ENCODE assay signal across 1 cellular context in genomic region chr6:132005177-132005576, GRCh38.
TF ChIP-seq lines count a peak whose summit lies in the region.

No MANE protein-coding gene starts in this region.

TF ChIP-seq in WTC11, 78 proteins besides CTCF, POLR2A, EP300 and RAD21:
- TF ChIP-seq ELF4 (CRISPR knock-in tag; IDR thresholded peaks at IDR 0.05; ENCODE audit: low read depth) (no peak), E2F4 (CRISPR knock-in tag; IDR thresholded peaks at IDR 0.05; ENCODE audit: borderline replicate concordance, low read depth) (no peak), ZNF232 (CRISPR knock-in tag; IDR thresholded peaks at IDR 0.05) (no peak), JAZF1 (CRISPR knock-in tag; IDR thresholded peaks at IDR 0.05) (no peak), FOXJ3 (CRISPR knock-in tag; IDR thresholded peaks at IDR 0.05; ENCODE audit: borderline replicate concordance) (no peak), ZBTB21 (CRISPR knock-in tag; IDR thresholded peaks at IDR 0.05; ENCODE audit: borderline replicate concordance) (no peak), IRF2 (CRISPR knock-in tag; IDR thresholded peaks at IDR 0.05; ENCODE audit: borderline replicate concordance, low read depth) (no peak), NR2C2 (CRISPR knock-in tag; IDR thresholded peaks at IDR 0.05) (no peak), NFATC4 (CRISPR knock-in tag; IDR thresholded peaks at IDR 0.05) (no peak), CBFB (CRISPR knock-in tag; IDR thresholded peaks at IDR 0.05; ENCODE audit: low read depth) (no peak), AFF4 (CRISPR knock-in tag; IDR thresholded peaks at IDR 0.05; ENCODE audit: borderline replicate concordance) (no peak), TEAD1 (CRISPR knock-in tag; IDR thresholded peaks at IDR 0.05) (no peak)
- TF ChIP-seq, protein P1, sequence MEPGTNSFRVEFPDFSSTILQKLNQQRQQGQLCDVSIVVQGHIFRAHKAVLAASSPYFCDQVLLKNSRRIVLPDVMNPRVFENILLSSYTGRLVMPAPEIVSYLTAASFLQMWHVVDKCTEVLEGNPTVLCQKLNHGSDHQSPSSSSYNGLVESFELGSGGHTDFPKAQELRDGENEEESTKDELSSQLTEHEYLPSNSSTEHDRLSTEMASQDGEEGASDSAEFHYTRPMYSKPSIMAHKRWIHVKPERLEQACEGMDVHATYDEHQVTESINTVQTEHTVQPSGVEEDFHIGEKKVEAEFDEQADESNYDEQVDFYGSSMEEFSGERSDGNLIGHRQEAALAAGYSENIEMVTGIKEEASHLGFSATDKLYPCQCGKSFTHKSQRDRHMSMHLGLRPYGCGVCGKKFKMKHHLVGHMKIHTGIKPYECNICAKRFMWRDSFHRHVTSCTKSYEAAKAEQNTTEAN (CRISPR knock-in tag; IDR thresholded peaks at IDR 0.05), result no peak
- TF ChIP-seq, protein P2, sequence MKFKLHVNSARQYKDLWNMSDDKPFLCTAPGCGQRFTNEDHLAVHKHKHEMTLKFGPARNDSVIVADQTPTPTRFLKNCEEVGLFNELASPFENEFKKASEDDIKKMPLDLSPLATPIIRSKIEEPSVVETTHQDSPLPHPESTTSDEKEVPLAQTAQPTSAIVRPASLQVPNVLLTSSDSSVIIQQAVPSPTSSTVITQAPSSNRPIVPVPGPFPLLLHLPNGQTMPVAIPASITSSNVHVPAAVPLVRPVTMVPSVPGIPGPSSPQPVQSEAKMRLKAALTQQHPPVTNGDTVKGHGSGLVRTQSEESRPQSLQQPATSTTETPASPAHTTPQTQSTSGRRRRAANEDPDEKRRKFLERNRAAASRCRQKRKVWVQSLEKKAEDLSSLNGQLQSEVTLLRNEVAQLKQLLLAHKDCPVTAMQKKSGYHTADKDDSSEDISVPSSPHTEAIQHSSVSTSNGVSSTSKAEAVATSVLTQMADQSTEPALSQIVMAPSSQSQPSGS (CRISPR knock-in tag; IDR thresholded peaks at IDR 0.05; ENCODE audit: borderline replicate concordance, low read depth), result no peak
- TF ChIP-seq, protein P3, sequence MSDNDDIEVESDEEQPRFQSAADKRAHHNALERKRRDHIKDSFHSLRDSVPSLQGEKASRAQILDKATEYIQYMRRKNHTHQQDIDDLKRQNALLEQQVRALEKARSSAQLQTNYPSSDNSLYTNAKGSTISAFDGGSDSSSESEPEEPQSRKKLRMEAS (CRISPR knock-in tag; IDR thresholded peaks at IDR 0.05), result no peak
